In the genomic region with DNA sequence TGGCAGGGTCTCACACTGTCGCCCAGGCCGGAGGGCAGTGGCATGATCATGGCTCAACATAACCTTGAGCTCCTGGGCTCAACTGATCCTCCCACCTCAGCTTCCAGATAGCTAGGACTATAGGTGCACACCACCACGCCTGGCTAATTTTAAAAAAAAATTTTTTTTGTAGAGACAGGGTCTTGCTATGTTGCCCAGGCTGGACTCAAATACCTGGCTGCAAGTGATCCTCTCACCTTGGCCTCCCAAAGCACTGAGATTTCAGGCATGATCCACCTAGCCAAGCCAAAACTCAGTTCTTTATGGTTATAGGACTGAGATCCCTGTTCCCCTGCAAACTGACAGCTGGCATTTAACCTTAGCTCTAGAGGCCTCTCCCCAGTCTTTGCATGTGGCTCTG, we compare ENCODE assay signal across 8 cellular contexts.
"Had no signal": no experiment of that assay in that cellular context is flagged by ENCODE, and none has a peak within 500 bp of the region (broad histone marks: within the 10 kb centered on the region; RNA-seq: fewer than 3 reads in every experiment).

No MANE protein-coding gene starts in this region.

- FAIRE-seq: H1, HTR-8/SVneo had no signal

- DNase-seq: H7, KG1 had no signal

- H3K9me3 ChIP-seq: HAP-1 had no signal

- H3K4me3 Mint-ChIP-seq: GM23338 had no signal

- H3K27ac Mint-ChIP-seq: GM23338 had no signal

- H3K4me3 ChIP-seq: GM23338, HAP-1 had no signal

- H3K36me3 Mint-ChIP-seq: IgD-negative memory B cell had no signal

- H3K4me2 ChIP-seq: GM23338 had no signal

- H3K9me3 Mint-ChIP-seq: GM23338, IgD-negative memory B cell had no signal

- H3K27me3 Mint-ChIP-seq: IgD-negative memory B cell had no signal

- H2AFZ ChIP-seq: GM23338 had no signal

- ATAC-seq: GM23338, HCT116 had no signal
